Comparison of ENCODE assay signal across 8 cellular contexts in the genomic region with DNA sequence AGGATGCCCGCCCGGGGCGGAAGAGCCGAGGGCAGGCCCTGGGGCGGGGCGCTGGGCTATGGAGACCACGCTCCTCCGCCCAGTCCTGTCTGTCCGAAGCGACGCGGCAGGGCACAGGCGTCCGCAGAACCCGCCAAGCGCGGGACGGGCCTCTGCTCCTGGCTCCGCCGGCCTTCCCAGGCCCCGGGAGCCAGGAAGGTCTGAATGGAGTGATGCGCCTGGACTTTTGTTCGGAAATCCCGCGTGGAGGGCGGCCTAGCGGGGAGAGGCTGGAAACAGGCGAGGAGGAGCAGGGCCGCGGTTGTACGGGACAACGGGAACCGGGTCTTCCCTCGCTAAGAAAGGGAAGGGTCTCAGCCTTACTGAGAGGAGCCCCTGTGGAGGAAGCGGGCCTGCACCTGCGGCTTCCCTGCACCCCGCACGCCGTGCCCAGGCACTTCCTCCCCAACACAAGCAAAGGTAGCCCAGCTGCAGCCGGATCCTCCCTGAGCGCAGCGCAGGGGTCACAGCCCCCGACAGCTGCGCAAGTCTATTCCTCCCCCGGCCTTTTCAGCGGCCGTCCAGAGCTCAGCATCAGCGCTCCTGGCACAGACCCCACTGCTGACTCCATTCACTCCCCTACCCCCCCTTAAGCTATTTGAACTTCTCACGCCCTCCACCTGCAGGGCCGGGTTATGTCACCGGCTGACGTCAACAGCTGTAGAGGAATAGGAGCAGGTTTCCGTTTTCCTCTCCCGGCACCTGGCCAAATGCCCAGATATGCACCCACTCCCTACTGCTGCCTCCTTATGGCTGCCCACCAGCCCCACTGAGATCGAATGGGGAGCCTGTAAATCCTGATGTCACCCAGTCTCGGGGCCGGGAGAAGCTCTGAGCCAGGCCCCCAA.
A peak's percentile ranks its signal among the peaks of the same experiment; 100 is the strongest.
DNase-seq lines count a peak whose midpoint lies in the region; ATAC-seq and TF ChIP-seq lines count a peak whose summit lies in the region.

No MANE protein-coding gene starts in this region.

- H3K4me1 Mint-ChIP-seq in WTC11: peaks cover 14% of the 10 kb centered on the region

- H3K4me1 ChIP-seq in HEK293 (ENCODE audit: control insufficient read depth, insufficient read depth, low read length) (no peaks in the 10 kb centered on the region), rectal smooth muscle tissue (ENCODE audit: control insufficient read depth, insufficient read depth, low read length) (no peaks in the 10 kb centered on the region)

- intact Hi-C loops in Right ventricle myocardium superior (cut with DNase I): no loop called here

- ATAC-seq in WTC11 (peak; percentile 70), Right ventricle myocardium superior (ENCODE audit: poor library complexity) (peak; percentile 52), GM19455 (IDR thresholded peaks at IDR 0.05; ENCODE audit: unreplicated experiment) (no peak), GM21529 (IDR thresholded peaks at IDR 0.05; ENCODE audit: unreplicated experiment) (no peak), HG03442 (IDR thresholded peaks at IDR 0.05; ENCODE audit: unreplicated experiment) (no peak)

- no peak overlapping the region for H3K9ac ChIP-seq in rectal smooth muscle tissue (ENCODE audit: low read length)

- no peaks in the 10 kb centered on the region for H3K9me3 Mint-ChIP-seq in WTC11

- H3K36me3 ChIP-seq in HEK293 (ENCODE audit: control insufficient read depth in 2 of 2, insufficient read depth in 1 of 2, low read length in 2 of 2): no peaks in the 10 kb centered on the region
- no peaks in the 10 kb centered on the region for H3K36me3 ChIP-seq in rectal smooth muscle tissue (ENCODE audit: control insufficient read depth, insufficient read depth, low read length)

- H3K4me3 ChIP-seq in HEK293 (ENCODE audit: low read depth, low read length): no peak overlapping the region
- H3K4me3 ChIP-seq in rectal smooth muscle tissue (ENCODE audit: low read length): peak overlapping the region; percentile 37

- POLR2A ChIA-PET in HEK293 (lab: Yijun Ruan, JAX): interaction anchor here (0.7 kb wide), 1 partner anchor 151 kb away, joined by 3 read pairs; the partner anchor contains the start of gene BMS1
- POLR2A ChIA-PET in WTC11 (lab: Charles Lee): interaction anchor here (0.6 to 1.8 kb wide), 2 partner anchors 19 to 159 kb away, joined by 4 to 6 read pairs; no protein-coding TSS in a partner anchor

- DNase-seq in WTC11 (ENCODE audit: low spot score): peak; percentile 41
- DNase-seq in Right ventricle myocardium superior: no peak
- DNase-seq in NCI-H524 treated with DMSO at 0.1 percent for 48 hours (lab: John Stamatoyannopoulos, UW): no peak

- H3K9me3 ChIP-seq in HEK293 (ENCODE audit: control insufficient read depth, insufficient read depth, low read depth, low read length): no peaks in the 10 kb centered on the region

- peaks cover 39% of the 10 kb centered on the region for H3K27me3 Mint-ChIP-seq in WTC11 (ENCODE audit: low read depth)

- peak overlapping the region; percentile 88 for H3K4me3 Mint-ChIP-seq in WTC11

- H3K27ac Mint-ChIP-seq in WTC11: no peak overlapping the region

- TF ChIP-seq CTCF in HEK293 (tag by site-specific recombination; IDR thresholded peaks at IDR 0.05): no peak
- no peak for TF ChIP-seq CTCF in WTC11 (IDR thresholded peaks at IDR 0.05)

- no peaks in the 10 kb centered on the region for H3K36me3 Mint-ChIP-seq in WTC11

- CTCF ChIA-PET in HEK293 (lab: Yijun Ruan, JAX) (interaction anchor here (0.8 kb wide), 1 partner anchor 142 kb away, joined by 3 read pairs; no protein-coding TSS in a partner anchor), WTC11 (lab: Charles Lee) (interaction anchor here (0.7 to 1.7 kb wide), 6 partner anchors 19 to 180 kb away, joined by 3 to 6 read pairs (median 4); no protein-coding TSS in a partner anchor)

- H3K27me3 ChIP-seq in rectal smooth muscle tissue (ENCODE audit: control insufficient read depth, insufficient read depth, low read length): peaks cover 8% of the 10 kb centered on the region

- no peak overlapping the region for H3K27ac ChIP-seq in HEK293 (ENCODE audit: extremely low read depth, low read depth, low read length)
- no peak overlapping the region for H3K27ac ChIP-seq in rectal smooth muscle tissue (ENCODE audit: low read depth, low read length)

TF ChIP-seq in HEK293, 187 proteins besides CTCF, POLR2A, EP300 and RAD21 (continues in another document):
- TF ChIP-seq MZF1 (tag by site-specific recombination; IDR thresholded peaks at IDR 0.05; ENCODE audit: borderline replicate concordance) (no peak), ZFHX2 (tag by site-specific recombination; conservative IDR thresholded peaks at IDR 0.05) (peak; percentile 56; the same call in 1 of the 2 replicates), ZNF629 (tag by site-specific recombination; IDR thresholded peaks at IDR 0.05) (peak; percentile 38; the same call in 1 of the 2 replicates), ZIC2 (tag by site-specific recombination; IDR thresholded peaks at IDR 0.05) (peak; percentile 60; the same call in 1 of the 2 replicates), KLF16 (tag by site-specific recombination; IDR thresholded peaks at IDR 0.05) (no peak), ZNF366 (tag by site-specific recombination; conservative IDR thresholded peaks at IDR 0.05) (no peak), ZNF146 (tag by site-specific recombination; IDR thresholded peaks at IDR 0.05) (no peak), EGR2 (tag by site-specific recombination; IDR thresholded peaks at IDR 0.05; ENCODE audit: low read depth) (peak; percentile 73), ZNF121 (tag by site-specific recombination; IDR thresholded peaks at IDR 0.05) (no peak)
- TF ChIP-seq, protein P1, sequence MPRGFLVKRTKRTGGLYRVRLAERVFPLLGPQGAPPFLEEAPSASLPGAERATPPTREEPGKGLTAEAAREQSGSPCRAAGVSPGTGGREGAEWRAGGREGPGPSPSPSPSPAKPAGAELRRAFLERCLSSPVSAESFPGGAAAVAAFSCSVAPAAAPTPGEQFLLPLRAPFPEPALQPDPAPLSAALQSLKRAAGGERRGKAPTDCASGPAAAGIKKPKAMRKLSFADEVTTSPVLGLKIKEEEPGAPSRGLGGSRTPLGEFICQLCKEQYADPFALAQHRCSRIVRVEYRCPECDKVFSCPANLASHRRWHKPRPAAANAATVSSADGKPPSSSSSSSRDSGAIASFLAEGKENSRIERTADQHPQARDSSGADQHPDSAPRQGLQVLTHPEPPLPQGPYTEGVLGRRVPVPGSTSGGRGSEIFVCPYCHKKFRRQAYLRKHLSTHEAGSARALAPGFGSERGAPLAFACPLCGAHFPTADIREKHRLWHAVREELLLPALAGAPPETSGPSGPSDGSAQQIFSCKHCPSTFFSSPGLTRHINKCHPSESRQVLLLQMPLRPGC (tag by site-specific recombination; IDR thresholded peaks at IDR 0.05): 0 out of 2 replicates have a peak, but pooled peaks have one; percentile 16

TF ChIP-seq in WTC11, 78 proteins besides CTCF, POLR2A, EP300 and RAD21:
- 0 out of 2 replicates have a peak, but pooled peaks have one; percentile 34 for TF ChIP-seq SP1 (CRISPR knock-in tag; conservative IDR thresholded peaks at IDR 0.05)
- peak; percentile 62; the same call in 1 of the 2 replicates for TF ChIP-seq HMGXB4 (CRISPR knock-in tag; IDR thresholded peaks at IDR 0.05)
- TF ChIP-seq CREM (CRISPR knock-in tag; IDR thresholded peaks at IDR 0.05): no peak
- TF ChIP-seq GTF2I (CRISPR knock-in tag; conservative IDR thresholded peaks at IDR 0.05): no peak
- TF ChIP-seq, protein P2, sequence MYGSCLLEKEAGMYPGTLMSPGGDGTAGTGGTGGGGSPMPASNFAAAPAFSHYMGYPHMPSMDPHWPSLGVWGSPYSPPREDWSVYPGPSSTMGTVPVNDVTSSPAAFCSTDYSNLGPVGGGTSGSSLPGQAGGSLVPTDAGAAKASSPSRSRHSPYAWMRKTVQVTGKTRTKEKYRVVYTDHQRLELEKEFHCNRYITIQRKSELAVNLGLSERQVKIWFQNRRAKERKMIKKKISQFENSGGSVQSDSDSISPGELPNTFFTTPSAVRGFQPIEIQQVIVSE (CRISPR knock-in tag; IDR thresholded peaks at IDR 0.05; ENCODE audit: borderline replicate concordance): no peak
- TF ChIP-seq IRF2 (CRISPR knock-in tag; IDR thresholded peaks at IDR 0.05; ENCODE audit: borderline replicate concordance, low read depth): no peak
- TF ChIP-seq ZBTB21 (CRISPR knock-in tag; IDR thresholded peaks at IDR 0.05; ENCODE audit: borderline replicate concordance): peak; percentile 83; the same call in 1 of the 2 replicates
- TF ChIP-seq ZNF396 (CRISPR knock-in tag; IDR thresholded peaks at IDR 0.05; ENCODE audit: borderline replicate concordance): no peak
TF ChIP-seq in WTC11: peak in this region for 3.

Comparison
In these comparisons a context has a peak if more than half of its experiments do, and no peak if none do; other contexts are left out.
1. ATAC-seq: peak in WTC11 (single experiment) and Right ventricle myocardium superior (single experiment); none in GM19455 (single experiment), GM21529 (single experiment) and HG03442 (single experiment).
2. Of the 8 proteins assayed by ChIP-seq in both HEK293 and WTC11: peak only in HEK293: none; only in WTC11: ZBTB21; in both: none; in neither: 7.